Comparison of ENCODE assay signal across 13 cellular contexts in genomic region chr7:43553999-43554398, GRCh38. TPM values are rescaled to one million over a fixed set of nuclear protein-coding genes. Genes with fewer than 3 reads are reported as not detected.
A peak's percentile ranks its signal among the peaks of the same experiment; 100 is the strongest.
DNase-seq lines count a peak whose midpoint lies in the region; ATAC-seq and TF ChIP-seq lines count a peak whose summit lies in the region.
"Had no signal": no experiment of that assay in that cellular context is flagged by ENCODE, and none has a peak within 500 bp of the region (broad histone marks: within the 10 kb centered on the region; RNA-seq: fewer than 3 reads in every experiment).

No MANE protein-coding gene starts in this region.

- H3K27ac ChIP-seq in CD4-positive, alpha-beta memory T cell (ENCODE audit: low read depth, low read length) = no peak overlapping the region
- H3K27ac ChIP-seq in left ventricle myocardium inferior (replicated peaks) (peak overlapping the region; percentile 54), transverse colon (no peak overlapping the region)
- H3K27ac ChIP-seq: right lobe of liver had no signal

- ATAC-seq in activated naive CD4-positive, alpha-beta T cell treated with anti-CD3 and anti-CD28 coated beads, Interleukin-2, amount 50 U/mL, for 72 hours = peak; percentile 77 to 84
- no peak for ATAC-seq in HG03439 (IDR thresholded peaks at IDR 0.05; ENCODE audit: unreplicated experiment)
- ATAC-seq: GM12878 had no signal

- CTCF ChIA-PET in CD4-positive, alpha-beta memory T cell (lab: Charles Lee; ENCODE audit: partially characterized antibody) = interaction anchor here (0.7 to 3.1 kb wide), 2 partner anchors 28 to 146 kb away, joined by 3 to 13 read pairs; partner anchors contain the start of gene STK17A

- intact Hi-C loops in CD4-positive, alpha-beta memory T cell (cut with micrococcal nuclease) = no loop called here
- intact Hi-C loops in left ventricle myocardium inferior (cut with micrococcal nuclease) (no loop called here), transverse colon (cut with DNase I; ENCODE audit: low total_unique reads) (no loop called here)

- in situ Hi-C loops in transverse colon (cut with MboI; ENCODE audit: low pct_ligation_motif_present in 1 of 4, low pct_unique_long_range_greater_than_20kb in 1 of 4, low sequenced_read_pairs in 3 of 4) = loop anchor here in 1 of 4 donors (25.0 kb wide), 1 partner anchor 283 kb away; no protein-coding TSS in a partner anchor

- peaks cover 7 to 8% of the 10 kb centered on the region in 2 donors for H3K27me3 Mint-ChIP-seq in CD4-positive, alpha-beta memory T cell

- H3K9me3 ChIP-seq in CD4-positive, alpha-beta memory T cell (ENCODE audit: control insufficient read depth in 1 of 2, low read length in 2 of 2) = no peaks in the 10 kb centered on the region
- H3K9me3 ChIP-seq in left ventricle myocardium inferior (replicated peaks) = no peaks in the 10 kb centered on the region
- H3K9me3 ChIP-seq in transverse colon = no peaks in the 10 kb centered on the region
- H3K9me3 ChIP-seq: right lobe of liver had no signal

- no peak for TF ChIP-seq CTCF in left ventricle myocardium inferior (IDR thresholded peaks at IDR 0.05; ENCODE audit: borderline replicate concordance)
- no peak for TF ChIP-seq CTCF in transverse colon (IDR thresholded peaks at IDR 0.05)

- WGBS in transverse colon (ENCODE audit: low coverage in 1 of 2), 2 donors = 59% methylated on average over 3 of the region's 3 CpGs; no CpG with 5 or more reads in 1 of the 2 donors

- peak overlapping the region in 6 of 8 donors; percentile 4 to 84 (median 56) for H3K4me3 Mint-ChIP-seq in CD4-positive, alpha-beta memory T cell

- POLR2A ChIA-PET in CD4-positive, alpha-beta memory T cell (lab: Charles Lee; ENCODE audit: partially characterized antibody) = no interaction called here

- H3K36me3 ChIP-seq in CD4-positive, alpha-beta memory T cell (ENCODE audit: insufficient read depth, low read length) = no peaks in the 10 kb centered on the region
- no peaks in the 10 kb centered on the region for H3K36me3 ChIP-seq in left ventricle myocardium inferior
- no peaks in the 10 kb centered on the region for H3K36me3 ChIP-seq in transverse colon
- no peaks in the 10 kb centered on the region for H3K36me3 ChIP-seq in H7 (replicated peaks; ENCODE audit: control insufficient read depth, insufficient read depth, low read length)
- H3K36me3 ChIP-seq: right lobe of liver had no signal

- H3K4me3 ChIP-seq in CD4-positive, alpha-beta memory T cell (ENCODE audit: low read length in 2 of 2) = no peak overlapping the region
- H3K4me3 ChIP-seq in left ventricle myocardium inferior (no peak overlapping the region), transverse colon (no peak overlapping the region), H7 (ENCODE audit: insufficient read depth, low read depth, low read length) (no peak overlapping the region)
- H3K4me3 ChIP-seq: GM12878, right lobe of liver had no signal

- H3K4me1 Mint-ChIP-seq in CD4-positive, alpha-beta memory T cell = peaks cover 15 to 29% (median 17%) of the 10 kb centered on the region in 4 donors

- no peaks in the 10 kb centered on the region for H3K27me3 ChIP-seq in CD4-positive, alpha-beta memory T cell (ENCODE audit: insufficient read depth, low read length)
- H3K27me3 ChIP-seq in left ventricle myocardium inferior (ENCODE audit: low read depth) (no peaks in the 10 kb centered on the region), transverse colon (peaks cover 3% of the 10 kb centered on the region), H7 (ENCODE audit: control insufficient read depth, insufficient read depth, low read length) (no peaks in the 10 kb centered on the region)
- H3K27me3 ChIP-seq: right lobe of liver had no signal

- H3K4me1 ChIP-seq in CD4-positive, alpha-beta memory T cell (ENCODE audit: insufficient read depth, low read length) = peaks cover 26% of the 10 kb centered on the region
- H3K4me1 ChIP-seq in left ventricle myocardium inferior (peaks cover 17% of the 10 kb centered on the region), transverse colon (no peaks in the 10 kb centered on the region)
- H3K4me1 ChIP-seq: right lobe of liver had no signal

- no peaks in the 10 kb centered on the region for H3K9me3 Mint-ChIP-seq in CD4-positive, alpha-beta memory T cell
- peaks cover 0 to 15% of the 10 kb centered on the region in 2 donors for H3K9me3 Mint-ChIP-seq in activated naive CD4-positive, alpha-beta T cell treated with anti-CD3 and anti-CD28 coated beads, Interleukin-2, amount 50 U/mL, for 72 hours

- peak overlapping the region in 3 of 7 donors; percentile 17 to 86 (median 72) for H3K27ac Mint-ChIP-seq in CD4-positive, alpha-beta memory T cell
- H3K27ac Mint-ChIP-seq in activated naive CD4-positive, alpha-beta T cell treated with anti-CD3 and anti-CD28 coated beads, Interleukin-2, amount 50 U/mL, for 72 hours = peak overlapping the region in 1 of 2 donors; percentile 58

- DNase-seq in CD4-positive, alpha-beta memory T cell = peak in 2 of 5 donors; percentile 6 to 35
- DNase-seq in LHCN-M2 (ENCODE audit: low read depth) (peak; percentile 58), left ventricle myocardium inferior (no peak), transverse colon (no peak), dedifferentiated amniotic fluid mesenchymal stem cell (ENCODE audit: extremely low spot score) (no peak), H7 (no peak)
- no peak for DNase-seq in activated naive CD4-positive, alpha-beta T cell treated with anti-CD3 and anti-CD28 coated beads, Interleukin-2, amount 50 U/mL, for 72 hours (ENCODE audit: low spot score in 2 of 2)
- DNase-seq: activated CD4-positive, alpha-beta T cell treated with anti-CD3 and anti-CD28 coated beads, Interleukin-2, amount 50 U/mL, for 48 hours; caudate nucleus; NCI-H2171 treated with DMSO at 0.1 percent for 48 hours; right lobe of liver had no signal

- no peak for TF ChIP-seq POLR2A in transverse colon (IDR thresholded peaks at IDR 0.05)

- no peak for TF ChIP-seq EP300 in transverse colon (IDR thresholded peaks at IDR 0.05; ENCODE audit: low read depth)

- no peaks in the 10 kb centered on the region for H3K36me3 Mint-ChIP-seq in CD4-positive, alpha-beta memory T cell
- peaks cover 0 to 6% of the 10 kb centered on the region in 2 donors for H3K36me3 Mint-ChIP-seq in activated naive CD4-positive, alpha-beta T cell treated with anti-CD3 and anti-CD28 coated beads, Interleukin-2, amount 50 U/mL, for 72 hours

RNA-seq across cellular contexts. Expression of gene STK17A, which starts 28.9 kb away (rescaled TPM):
- total RNA-seq in CD4-positive, alpha-beta memory T cell = 100 to 1,000 TPM; 118 to 119 TPM
- 100 to 1,000 TPM; 139 to 168 TPM for polyA plus RNA-seq in CD4-positive, alpha-beta memory T cell
- total RNA-seq in LHCN-M2 (2014; rRNA removed) (42.1 and 49.6 TPM in 2 replicates), left ventricle myocardium inferior (32.3 TPM), transverse colon (10 to 100 TPM in 3 of 4 donors, 1 to 10 TPM in 1; 6.0 to 35.7 (median 26.4) TPM)
- 12.9 TPM for polyA plus RNA-seq in LHCN-M2 (2012)
- total RNA-seq in activated naive CD4-positive, alpha-beta T cell treated with anti-CD3 and anti-CD28 coated beads, Interleukin-2, amount 50 U/mL, for 72 hours = 10 to 100 TPM; 52.0 to 71.9 TPM
- total RNA-seq in H7 (2014; rRNA removed; shearing (Covaris generic)) = 12.6 and 15.3 TPM in 2 replicates
